ENCODE assay signal across 8 cellular contexts in genomic region chr11:72113170-72113808, GRCh38. TPM values are rescaled to one million over a fixed set of nuclear protein-coding genes. Genes with fewer than 3 reads are reported as not detected.
DNase-seq lines count a peak whose midpoint lies in the region; ATAC-seq, FAIRE-seq and TF ChIP-seq lines count a peak whose summit lies in the region.

No MANE protein-coding gene starts in this region.

- peak overlapping the region; percentile 83 for H3K4me3 Mint-ChIP-seq in endodermal cell

- no peaks in the 10 kb centered on the region for H4K20me1 ChIP-seq in OCI-LY3 (ENCODE audit: insufficient read depth, low read length)

- H3K9me3 Mint-ChIP-seq in endodermal cell: no peaks in the 10 kb centered on the region

- H2AFZ ChIP-seq in OCI-LY3 (ENCODE audit: low read depth, low read length): peak overlapping the region; percentile 90

- 95 to 100% methylated on average over 5 to 6 of the region's 6 CpGs for WGBS in endodermal cell (ENCODE audit: insufficient coverage in 1 of 2, insufficient read length in 1 of 2), 2 experiments
- WGBS in pancreas, 2 donors: 94 to 96% methylated on average over 6 of the region's 6 CpGs

- H3K27ac ChIP-seq in OCI-LY3 (ENCODE audit: low read length) (peak overlapping the region; percentile 85), endodermal cell (ENCODE audit: low read depth, low read length) (peak overlapping the region; percentile 99), pancreas (peak overlapping the region; percentile 89 to 99 (median 98))

- peak overlapping the region; percentile 88 for H3K9ac ChIP-seq in OCI-LY3 (ENCODE audit: low read length)
- peak overlapping the region; percentile 98 for H3K9ac ChIP-seq in endodermal cell (ENCODE audit: extremely low read depth, low read length, poor library complexity, severe bottlenecking)

- H3K4me2 ChIP-seq in OCI-LY3 (ENCODE audit: low read length): peak overlapping the region; percentile 91

- H3K4me1 Mint-ChIP-seq in endodermal cell: peaks cover 21% of the 10 kb centered on the region

- H3K4me3 ChIP-seq in OCI-LY3 (ENCODE audit: low read length) (peak overlapping the region; percentile 87), endodermal cell (ENCODE audit: low read length) (peak overlapping the region; percentile 95), pancreas (peak overlapping the region in 2 of 4 donors; percentile 46 to 51)

- intact Hi-C loops in pancreas (cut with DNase I): no loop called here

- H3K4me1 ChIP-seq in OCI-LY3 (ENCODE audit: low read length) (peaks cover 15% of the 10 kb centered on the region), endodermal cell (ENCODE audit: control insufficient read depth, insufficient read depth, low read length) (no peaks in the 10 kb centered on the region), pancreas (peaks cover 5% of the 10 kb centered on the region in 3 donors)

- H3K27me3 ChIP-seq in OCI-LY3 (ENCODE audit: low read depth, low read length) (no peaks in the 10 kb centered on the region), endodermal cell (ENCODE audit: control insufficient read depth, insufficient read depth, low read length, poor library complexity, severe bottlenecking) (peaks cover 7% of the 10 kb centered on the region), pancreas (no peaks in the 10 kb centered on the region)

- peak; percentile 94 for DNase-seq in EH (ENCODE audit: low read depth)
- no peak for DNase-seq in endodermal cell
- no peak for DNase-seq in pancreas
- DNase-seq in SHP77 (lab: John Stamatoyannopoulos, UW): no peak
- DNase-seq in NCI-H1694 (lab: John Stamatoyannopoulos, UW): no peak

- peak overlapping the region; percentile 100 for H3K27ac Mint-ChIP-seq in endodermal cell

- H3K27me3 Mint-ChIP-seq in endodermal cell (ENCODE audit: insufficient read depth): peaks cover 24% of the 10 kb centered on the region

- no peaks in the 10 kb centered on the region for H3K9me3 ChIP-seq in OCI-LY3 (ENCODE audit: insufficient read depth, low read length)
- no peaks in the 10 kb centered on the region for H3K9me3 ChIP-seq in endodermal cell (ENCODE audit: control insufficient read depth, low read length)
- no peaks in the 10 kb centered on the region for H3K9me3 ChIP-seq in pancreas

- ATAC-seq in pancreas: no peak
- ATAC-seq in HG02973 (IDR thresholded peaks at IDR 0.05; ENCODE audit: unreplicated experiment): no peak
- no peak for ATAC-seq in GM19023 (IDR thresholded peaks at IDR 0.05; ENCODE audit: unreplicated experiment)

- H3K36me3 Mint-ChIP-seq in endodermal cell (ENCODE audit: low read depth): peaks cover 15% of the 10 kb centered on the region

- H3K36me3 ChIP-seq in OCI-LY3 (replicated peaks; ENCODE audit: low read depth, low read length) (peaks cover 3% of the 10 kb centered on the region), endodermal cell (ENCODE audit: control insufficient read depth, insufficient read depth, low read length) (peaks cover 18% of the 10 kb centered on the region), pancreas (no peaks in the 10 kb centered on the region)

- 0 out of 2 replicates have a peak, but pooled peaks cover 3% of the 10 kb centered on the region for H3K79me2 ChIP-seq in OCI-LY3 (ENCODE audit: low read length)

- TF ChIP-seq CTCF in OCI-LY3 (IDR thresholded peaks at IDR 0.05; ENCODE audit: low read depth, low read length) (no peak), endodermal cell (conservative IDR thresholded peaks at IDR 0.05) (no peak), pancreas (IDR thresholded peaks at IDR 0.05) (no peak)

- no peak for FAIRE-seq in pancreas (lab: Jason Lieb, UNC)

RNA-seq across cellular contexts. Expression of gene ANAPC15, which starts 0.8 kb away (rescaled TPM):
- total RNA-seq in endodermal cell: 10 to 100 TPM; 51.2 to 54.9 TPM
- polyA plus RNA-seq in endodermal cell (2013, experiment 1 of 2): 53.3 TPM
- polyA plus RNA-seq in endodermal cell (2013, experiment 2 of 2): 61.5 TPM
- total RNA-seq in pancreas: 10 to 100 TPM in 5 of 6 donors, 1 to 10 TPM in 1; 6.7 to 19.8 (median 13.5) TPM
- 10 to 100 TPM; 32.7 to 35.0 TPM for polyA plus RNA-seq in pancreas

RNA-seq across cellular contexts. Expression of gene TOMT, which starts 7.6 kb away (rescaled TPM):
- total RNA-seq in endodermal cell (not detected), pancreas (not detected)
- 0.21 TPM for polyA plus RNA-seq in endodermal cell (2013, experiment 1 of 2)
- polyA plus RNA-seq in endodermal cell (2013, experiment 2 of 2): not detected
- polyA plus RNA-seq in pancreas: not detected

RNA-seq across cellular contexts. Expression of gene LAMTOR1, which starts 10.2 kb away (rescaled TPM):
- total RNA-seq in endodermal cell: 100 to 1,000 TPM in 1 of 2 donors, 10 to 100 TPM in 1; 92.0 to 104 TPM
- 114 TPM for polyA plus RNA-seq in endodermal cell (2013, experiment 1 of 2)
- 111 TPM for polyA plus RNA-seq in endodermal cell (2013, experiment 2 of 2)
- 10 to 100 TPM; 24.9 to 42.5 (median 34.7) TPM for total RNA-seq in pancreas
- polyA plus RNA-seq in pancreas: 10 to 100 TPM; 34.8 to 71.8 TPM

RNA-seq across cellular contexts. Expression of gene FOLR3, which starts 22.2 kb away (rescaled TPM):
- not detected for total RNA-seq in endodermal cell
- not detected for polyA plus RNA-seq in endodermal cell (2013, experiment 1 of 2)
- polyA plus RNA-seq in endodermal cell (2013, experiment 2 of 2): not detected
- under 1 TPM in 1 of 6 donors, not detected in 5; 0.40 TPM for total RNA-seq in pancreas
- polyA plus RNA-seq in pancreas: not detected

RNA-seq across cellular contexts. Expression of gene LRRC51, which starts 32.6 kb away (rescaled TPM):
- total RNA-seq in endodermal cell (1 to 10 TPM; 8.0 to 9.5 TPM), pancreas (1 to 10 TPM; 3.2 to 8.3 (median 4.9) TPM)
- polyA plus RNA-seq in endodermal cell (2013, experiment 1 of 2): 4.5 TPM
- polyA plus RNA-seq in endodermal cell (2013, experiment 2 of 2): 9.0 TPM
- 1 to 10 TPM; 2.9 to 9.4 TPM for polyA plus RNA-seq in pancreas
